1 cellular context compared by ENCODE assay signal in the genomic region with DNA sequence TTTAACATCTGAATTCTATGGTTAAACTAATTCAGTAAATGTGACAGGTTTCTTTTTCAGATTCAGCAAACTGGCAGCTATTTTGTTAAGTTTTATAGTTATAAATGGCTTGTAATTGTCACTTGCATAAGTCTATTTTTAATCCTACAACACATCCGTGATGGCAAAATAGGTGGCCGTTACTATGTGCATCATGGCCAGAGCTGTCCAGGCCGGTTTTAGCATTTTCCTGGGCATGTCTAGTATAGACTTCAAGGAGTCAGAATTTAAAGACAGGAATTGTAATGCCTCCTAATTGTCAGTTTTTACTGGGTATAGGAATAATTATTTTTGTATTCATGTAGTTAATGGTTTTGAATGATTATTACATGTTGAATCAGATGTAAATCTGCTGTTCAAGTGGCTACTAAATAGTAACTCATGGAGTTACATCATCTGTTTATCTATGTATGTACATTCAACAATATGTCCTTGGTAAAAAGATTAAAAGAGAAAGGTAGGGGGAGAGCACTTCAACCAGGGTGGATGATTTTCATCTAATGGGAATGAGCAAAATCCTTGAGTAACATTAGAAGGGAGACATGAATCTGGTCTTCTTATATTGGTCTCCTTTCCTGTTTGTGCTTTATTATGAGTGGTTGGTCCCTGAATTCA.
A peak's percentile ranks its signal among the peaks of the same experiment; 100 is the strongest.
TF ChIP-seq lines count a peak whose summit lies in the region.

No MANE protein-coding gene starts in this region.

TF ChIP-seq in K562, 482 proteins besides CTCF, POLR2A, EP300 and RAD21:
- TF ChIP-seq, protein P1, sequence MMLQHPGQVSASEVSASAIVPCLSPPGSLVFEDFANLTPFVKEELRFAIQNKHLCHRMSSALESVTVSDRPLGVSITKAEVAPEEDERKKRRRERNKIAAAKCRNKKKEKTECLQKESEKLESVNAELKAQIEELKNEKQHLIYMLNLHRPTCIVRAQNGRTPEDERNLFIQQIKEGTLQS (IDR thresholded peaks at IDR 0.05), result 0 out of 2 replicates have a peak, but pooled peaks have one; percentile 20
- TF ChIP-seq, protein P1 (CRISPR knock-in tag; conservative IDR thresholded peaks at IDR 0.05), result no peak
- TF ChIP-seq HDAC2 (IDR thresholded peaks at IDR 0.05) (no peak), MTF1 (CRISPR knock-in tag; IDR thresholded peaks at IDR 0.05; ENCODE audit: borderline replicate concordance) (no peak), TEAD1 (CRISPR knock-in tag; IDR thresholded peaks at IDR 0.05) (no peak), ARID1B (IDR thresholded peaks at IDR 0.05) (no peak), EWSR1 (IDR thresholded peaks at IDR 0.05; ENCODE audit: borderline replicate concordance, low read depth, partially characterized antibody) (no peak), SNRNP70 (optimal IDR thresholded peaks at IDR 0.05; ENCODE audit: low read depth, low read length) (no peak), ZNF316 (IDR thresholded peaks at IDR 0.05) (no peak)
- TF ChIP-seq, protein P2, sequence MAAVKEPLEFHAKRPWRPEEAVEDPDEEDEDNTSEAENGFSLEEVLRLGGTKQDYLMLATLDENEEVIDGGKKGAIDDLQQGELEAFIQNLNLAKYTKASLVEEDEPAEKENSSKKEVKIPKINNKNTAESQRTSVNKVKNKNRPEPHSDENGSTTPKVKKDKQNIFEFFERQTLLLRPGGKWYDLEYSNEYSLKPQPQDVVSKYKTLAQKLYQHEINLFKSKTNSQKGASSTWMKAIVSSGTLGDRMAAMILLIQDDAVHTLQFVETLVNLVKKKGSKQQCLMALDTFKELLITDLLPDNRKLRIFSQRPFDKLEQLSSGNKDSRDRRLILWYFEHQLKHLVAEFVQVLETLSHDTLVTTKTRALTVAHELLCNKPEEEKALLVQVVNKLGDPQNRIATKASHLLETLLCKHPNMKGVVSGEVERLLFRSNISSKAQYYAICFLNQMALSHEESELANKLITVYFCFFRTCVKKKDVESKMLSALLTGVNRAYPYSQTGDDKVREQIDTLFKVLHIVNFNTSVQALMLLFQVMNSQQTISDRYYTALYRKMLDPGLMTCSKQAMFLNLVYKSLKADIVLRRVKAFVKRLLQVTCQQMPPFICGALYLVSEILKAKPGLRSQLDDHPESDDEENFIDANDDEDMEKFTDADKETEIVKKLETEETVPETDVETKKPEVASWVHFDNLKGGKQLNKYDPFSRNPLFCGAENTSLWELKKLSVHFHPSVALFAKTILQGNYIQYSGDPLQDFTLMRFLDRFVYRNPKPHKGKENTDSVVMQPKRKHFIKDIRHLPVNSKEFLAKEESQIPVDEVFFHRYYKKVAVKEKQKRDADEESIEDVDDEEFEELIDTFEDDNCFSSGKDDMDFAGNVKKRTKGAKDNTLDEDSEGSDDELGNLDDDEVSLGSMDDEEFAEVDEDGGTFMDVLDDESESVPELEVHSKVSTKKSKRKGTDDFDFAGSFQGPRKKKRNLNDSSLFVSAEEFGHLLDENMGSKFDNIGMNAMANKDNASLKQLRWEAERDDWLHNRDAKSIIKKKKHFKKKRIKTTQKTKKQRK (IDR thresholded peaks at IDR 0.05; ENCODE audit: borderline replicate concordance, low read depth, low read length), result no peak
